10 cellular contexts compared by ENCODE assay signal in genomic region chr11:126357969-126358762, GRCh38. TPM values are rescaled to one million over a fixed set of nuclear protein-coding genes. Genes with fewer than 3 reads are reported as not detected.
DNase-seq lines count a peak whose midpoint lies in the region; ATAC-seq, FAIRE-seq and TF ChIP-seq lines count a peak whose summit lies in the region.
"Had no signal": no experiment of that assay in that cellular context is flagged by ENCODE, and none has a peak within 500 bp of the region (broad histone marks: within the 10 kb centered on the region; RNA-seq: fewer than 3 reads in every experiment).

No MANE protein-coding gene starts in this region.

- H3K27ac ChIP-seq in prostate gland = peak overlapping the region; percentile 18 to 50

- H3K9me3 ChIP-seq in prostate gland = no peaks in the 10 kb centered on the region

- no peaks in the 10 kb centered on the region for H3K4me1 ChIP-seq in prostate gland (replicated peaks)

- TF ChIP-seq CTCF in prostate gland (IDR thresholded peaks at IDR 0.05) = no peak

- no peaks in the 10 kb centered on the region for H3K36me3 ChIP-seq in prostate gland

- no peaks in the 10 kb centered on the region for H3K27me3 ChIP-seq in prostate gland (replicated peaks; ENCODE audit: insufficient read depth)

- TF ChIP-seq POLR2A in prostate gland (IDR thresholded peaks at IDR 0.05) (no peak), H54 (IDR thresholded peaks at IDR 0.05; ENCODE audit: low read depth, low read length) (no peak)

- FAIRE-seq in H54 (lab: Jason Lieb, UNC) = no peak

- in situ Hi-C loops in SK-MEL-5 (cut with HindIII; ENCODE audit: low pct_unique_long_range_greater_than_20kb, low sequenced_read_pairs) = no loop called here

- peak; percentile 20 for DNase-seq in AG20443 (ENCODE audit: low spot score)
- DNase-seq in SK-MEL-5 (ENCODE audit: low read depth, low spot score) = peak; percentile 71
- DNase-seq in left ventricle myocardium superior = peak; percentile 43
- no peak for DNase-seq in prostate gland (ENCODE audit: low spot score)
- no peak for DNase-seq in NCI-H345 (lab: John Stamatoyannopoulos, UW)
- no peak for DNase-seq in T-helper 2 cell
- DNase-seq in H54 (ENCODE audit: insufficient read length, low spot score) = no peak
- DNase-seq in NCI-H446 (lab: John Stamatoyannopoulos, UW) = no peak
- DNase-seq: activated T-cell treated with anti-CD3 and anti-CD28 coated beads, Interleukin-2, amount 50 U/mL, for 4 hours; Karpas-422 had no signal

- H3K4me3 ChIP-seq in prostate gland = no peak overlapping the region

- ATAC-seq in left ventricle myocardium superior = no peak
- ATAC-seq: activated T-cell treated with anti-CD3 and anti-CD28 coated beads, Interleukin-2, amount 50 U/mL, for 4 hours had no signal

- intact Hi-C loops in left ventricle myocardium superior (cut with micrococcal nuclease) = no loop called here
- intact Hi-C loops in prostate gland (cut with DNase I) = loop anchor here (5.0 kb wide), 2 partner anchors 41 to 59 kb away; no protein-coding TSS in a partner anchor

- 73% methylated on average over 18 of the region's 18 CpGs for WGBS in prostate gland

RNA-seq across cellular contexts. Expression of gene ST3GAL4, which starts 2.7 kb away (rescaled TPM):
- 198 and 242 TPM in 2 replicates for total RNA-seq in SK-MEL-5 (2014; rRNA removed; shearing (Covaris generic))
- 395 and 419 TPM in 2 replicates for polyA plus RNA-seq in SK-MEL-5 (2015; cell fraction: cytosol; rRNA removed)
- 126 and 127 TPM in 2 replicates for polyA plus RNA-seq in SK-MEL-5 (2015; cell fraction: nucleus; rRNA removed)
- total RNA-seq in left ventricle myocardium superior (45.4 TPM), prostate gland (100 to 1,000 TPM in 1 of 2 donors, 10 to 100 TPM in 1; 29.2 to 192 TPM)

RNA-seq across cellular contexts. Expression of gene DCPS, which starts 54.3 kb away (rescaled TPM):
- 9.5 and 12.2 TPM in 2 replicates for total RNA-seq in SK-MEL-5 (2014; rRNA removed; shearing (Covaris generic))
- 41.2 and 46.1 TPM in 2 replicates for polyA plus RNA-seq in SK-MEL-5 (2015; cell fraction: cytosol; rRNA removed)
- polyA plus RNA-seq in SK-MEL-5 (2015; cell fraction: nucleus; rRNA removed) = 13.2 and 13.8 TPM in 2 replicates
- total RNA-seq in left ventricle myocardium superior (11.1 TPM), prostate gland (10 to 100 TPM; 12.6 to 17.5 TPM)

Comparison
In these comparisons a context has a peak if more than half of its experiments do, and no peak if none do; other contexts are left out.
1. DNase-seq: peak in AG20443 (single experiment), SK-MEL-5 (single experiment) and left ventricle myocardium superior (single experiment); none in prostate gland (single experiment), NCI-H345 (single experiment), T-helper 2 cell (0 of 5), H54 (single experiment) and NCI-H446 (0 of 2).